Comparison of ENCODE assay signal across 13 cellular contexts in genomic region chr4:181671672-181672071, GRCh38.
"Had no signal": no experiment of that assay in that cellular context is flagged by ENCODE, and none has a peak within 500 bp of the region (broad histone marks: within the 10 kb centered on the region; RNA-seq: fewer than 3 reads in every experiment).

No MANE protein-coding gene starts in this region.

- H3K4me1 ChIP-seq: SJCRH30 had no signal

- H3K9me3 ChIP-seq: SJCRH30 had no signal

- DNase-seq: KBM-7, MV-4-11, NCI-H1048, NCI-H1436, NCI-H187, NCI-H2029, NCI-H2171, NCI-H226, NCI-H446, NCI-H524 treated with DMSO at 0.1 percent for 48 hours, SJCRH30, T-helper 1 cell had no signal

- H3K36me3 ChIP-seq: SJCRH30 had no signal

- H3K4me3 ChIP-seq: SJCRH30, SK-N-MC had no signal

- H3K27me3 ChIP-seq: SJCRH30 had no signal
